ENCODE assay signal across 20 cellular contexts in genomic region chr7:44279286-44279685, GRCh38. TPM values are rescaled to one million over a fixed set of nuclear protein-coding genes. Genes with fewer than 3 reads are reported as not detected.
DNase-seq lines count a peak whose midpoint lies in the region; ATAC-seq, FAIRE-seq and TF ChIP-seq lines count a peak whose summit lies in the region.
"Had no signal": no experiment of that assay in that cellular context is flagged by ENCODE, and none has a peak within 500 bp of the region (broad histone marks: within the 10 kb centered on the region; RNA-seq: fewer than 3 reads in every experiment).

No MANE protein-coding gene starts in this region.

- no peak overlapping the region for H4K91ac ChIP-seq in trophoblast cell (ENCODE audit: low read depth, low read length)

- H3K4me3 ChIP-seq in WERI-Rb-1 (ENCODE audit: low read depth, low read length) (no peak overlapping the region), kidney (ENCODE audit: low read length in 2 of 2) (no peak overlapping the region), sigmoid colon (no peak overlapping the region), trophoblast cell (ENCODE audit: low read depth, low read length) (no peak overlapping the region)
- H3K4me3 ChIP-seq: body of pancreas, vagina had no signal

- H4K12ac ChIP-seq in trophoblast cell (ENCODE audit: low read depth, low read length) = no peak overlapping the region

- H2BK12ac ChIP-seq in trophoblast cell (ENCODE audit: low read length) = no peak overlapping the region

- H2BK5ac ChIP-seq in trophoblast cell (ENCODE audit: low read depth, low read length, poor library complexity) = no peak overlapping the region

- no peak overlapping the region for H3K14ac ChIP-seq in trophoblast cell (ENCODE audit: low read length)

- no peak overlapping the region for H3K4me2 ChIP-seq in trophoblast cell (ENCODE audit: low read length)

- POLR2A ChIA-PET in activated CD4-positive, alpha-beta memory T cell treated with anti-CD3 and anti-CD28 coated beads for 36 hours (lab: Charles Lee) = interaction anchor here (0.5 kb wide), 1 partner anchor 13 kb away, joined by 3 read pairs; no protein-coding TSS in a partner anchor
- POLR2A ChIA-PET in activated CD4-positive, alpha-beta memory T cell treated with anti-CD3 and anti-CD28 coated beads, Interleukin-2, amount 10 ng/mL, durations not matched to agents 7 days and 5 days (lab: Charles Lee) = no interaction called here

- no peak overlapping the region for H2BK120ac ChIP-seq in trophoblast cell (ENCODE audit: insufficient read depth, low read length, poor library complexity)

- H3K4me1 Mint-ChIP-seq in activated CD4-positive, alpha-beta memory T cell treated with anti-CD3 and anti-CD28 coated beads for 36 hours (ENCODE audit: low read depth) = no peaks in the 10 kb centered on the region
- no peaks in the 10 kb centered on the region for H3K4me1 Mint-ChIP-seq in activated CD4-positive, alpha-beta memory T cell treated with anti-CD3 and anti-CD28 coated beads, Interleukin-2, amount 10 ng/mL, durations not matched to agents 7 days and 5 days
- H3K4me1 Mint-ChIP-seq in activated CD4-positive, alpha-beta T cell treated with anti-CD3 and anti-CD28 coated beads, Interleukin-2, amount 10 ng/mL, durations not matched to agents 24 days and 14 days = no peaks in the 10 kb centered on the region
- H3K4me1 Mint-ChIP-seq: CD4-positive, alpha-beta memory T cell had no signal

- no peak overlapping the region for H3K9ac ChIP-seq in kidney (ENCODE audit: low read length in 2 of 2)
- H3K9ac ChIP-seq in trophoblast cell (ENCODE audit: low read length) = no peak overlapping the region

- H4K8ac ChIP-seq in trophoblast cell (ENCODE audit: low read depth, low read length) = no peak overlapping the region

- H3K23ac ChIP-seq in trophoblast cell (ENCODE audit: low read length) = no peak overlapping the region

- H3K36me3 ChIP-seq in WERI-Rb-1 (no peaks in the 10 kb centered on the region), kidney (ENCODE audit: control insufficient read depth in 1 of 2, insufficient read depth in 2 of 2, low read length in 2 of 2) (no peaks in the 10 kb centered on the region), sigmoid colon (no peaks in the 10 kb centered on the region), trophoblast cell (ENCODE audit: control insufficient read depth in 1 of 2, insufficient read depth in 2 of 2, low read length in 2 of 2) (no peaks in the 10 kb centered on the region)
- H3K36me3 ChIP-seq: neutrophil, vagina had no signal

- H3K36me3 Mint-ChIP-seq in activated CD4-positive, alpha-beta memory T cell treated with anti-CD3 and anti-CD28 coated beads for 36 hours = no peaks in the 10 kb centered on the region
- H3K36me3 Mint-ChIP-seq in activated CD4-positive, alpha-beta memory T cell treated with anti-CD3 and anti-CD28 coated beads, Interleukin-2, amount 10 ng/mL, durations not matched to agents 7 days and 5 days (ENCODE audit: low read depth) = no peaks in the 10 kb centered on the region
- H3K36me3 Mint-ChIP-seq in activated CD4-positive, alpha-beta T cell treated with anti-CD3 and anti-CD28 coated beads, Interleukin-2, amount 10 ng/mL, durations not matched to agents 24 days and 14 days (ENCODE audit: low read depth) = no peaks in the 10 kb centered on the region
- H3K36me3 Mint-ChIP-seq: CD4-positive, alpha-beta memory T cell; stimulated activated memory B cell treated with anti-CD40 and anti-IgM and Interleukin-4, amounts not matched to agents 10 μg/mL and 1 μg/mL and 100 μg/mL, for 72 hours had no signal

- peak; percentile 4 for DNase-seq in activated CD4-positive, alpha-beta memory T cell treated with anti-CD3 and anti-CD28 coated beads for 36 hours
- no peak for DNase-seq in activated CD4-positive, alpha-beta memory T cell treated with anti-CD3 and anti-CD28 coated beads, Interleukin-2, amount 10 ng/mL, durations not matched to agents 7 days and 5 days
- DNase-seq in WERI-Rb-1 (peak; percentile 4), kidney (peak; percentile 46), sigmoid colon (peak; percentile 46), trophoblast cell (no peak)
- DNase-seq in activated CD4-positive, alpha-beta T cell treated with anti-CD3 and anti-CD28 coated beads, Interleukin-2, amount 10 ng/mL, durations not matched to agents 24 days and 14 days = no peak
- DNase-seq: activated gamma-delta T cell treated with Interleukin-2 at 50 U/mL for 16 hours; CD4-positive, alpha-beta memory T cell; dermis blood vessel endothelial cell; midbrain; NCI-H1930; small intestine had no signal

- H2AK5ac ChIP-seq in trophoblast cell (ENCODE audit: low read length) = no peak overlapping the region

- H3K27ac ChIP-seq in WERI-Rb-1 = no peak overlapping the region
- no peak overlapping the region for H3K27ac ChIP-seq in kidney (ENCODE audit: low read depth in 2 of 2, low read length in 2 of 2)
- no peak overlapping the region for H3K27ac ChIP-seq in sigmoid colon
- H3K27ac ChIP-seq in trophoblast cell (ENCODE audit: low read depth, low read length) = no peak overlapping the region
- H3K27ac ChIP-seq: body of pancreas, neutrophil, vagina had no signal

- 83 to 87% methylated on average over 6 of the region's 6 CpGs for WGBS in sigmoid colon, 2 donors
- no CpG with 5 or more reads among the region's 6 CpGs for WGBS in trophoblast cell (ENCODE audit: extremely low coverage, insufficient coverage, insufficient read length)

- no peak overlapping the region for H3K27ac Mint-ChIP-seq in activated CD4-positive, alpha-beta memory T cell treated with anti-CD3 and anti-CD28 coated beads for 36 hours
- no peak overlapping the region for H3K27ac Mint-ChIP-seq in activated CD4-positive, alpha-beta memory T cell treated with anti-CD3 and anti-CD28 coated beads, Interleukin-2, amount 10 ng/mL, durations not matched to agents 7 days and 5 days
- no peak overlapping the region for H3K27ac Mint-ChIP-seq in activated CD4-positive, alpha-beta T cell treated with anti-CD3 and anti-CD28 coated beads, Interleukin-2, amount 10 ng/mL, durations not matched to agents 24 days and 14 days
- H3K27ac Mint-ChIP-seq: HFFc6; stimulated activated memory B cell treated with anti-CD40 and anti-IgM and Interleukin-4, amounts not matched to agents 10 μg/mL and 1 μg/mL and 100 μg/mL, for 72 hours had no signal

- no peaks in the 10 kb centered on the region for H3K79me1 ChIP-seq in trophoblast cell (ENCODE audit: low read length)

- H3K9me3 ChIP-seq in WERI-Rb-1 (ENCODE audit: severe bottlenecking) (no peaks in the 10 kb centered on the region), kidney (ENCODE audit: control insufficient read depth in 1 of 2, low read length in 2 of 2) (no peaks in the 10 kb centered on the region), sigmoid colon (no peaks in the 10 kb centered on the region), trophoblast cell (ENCODE audit: insufficient read depth, low read depth, low read length) (peaks cover 2% of the 10 kb centered on the region)
- H3K9me3 ChIP-seq: body of pancreas, neutrophil, vagina had no signal

- H2AFZ ChIP-seq in trophoblast cell (ENCODE audit: insufficient read depth, low read length, poor library complexity) = no peak overlapping the region

- H3K4me1 ChIP-seq in kidney (ENCODE audit: control insufficient read depth in 1 of 2, insufficient read depth in 1 of 2, low read depth in 1 of 2, low read length in 2 of 2) (no peaks in the 10 kb centered on the region), sigmoid colon (no peaks in the 10 kb centered on the region), trophoblast cell (ENCODE audit: control insufficient read depth in 1 of 2, insufficient read depth in 2 of 2, low read length in 2 of 2) (no peaks in the 10 kb centered on the region)
- H3K4me1 ChIP-seq: body of pancreas, vagina had no signal

- H3K79me2 ChIP-seq in trophoblast cell (ENCODE audit: control insufficient read depth, insufficient read depth, low read length, poor library complexity) = no peaks in the 10 kb centered on the region

- no peak for ATAC-seq in GM18868 (IDR thresholded peaks at IDR 0.05; ENCODE audit: unreplicated experiment)
- ATAC-seq: body of pancreas; esophagus mucosa; stimulated activated memory B cell treated with anti-CD40 and anti-IgM and Interleukin-4, amounts not matched to agents 10 μg/mL and 1 μg/mL and 100 μg/mL, for 72 hours had no signal

- TF ChIP-seq CTCF in WERI-Rb-1 (IDR thresholded peaks at IDR 0.05; ENCODE audit: low read depth, low read length) = no peak
- TF ChIP-seq CTCF in kidney (IDR thresholded peaks at IDR 0.05; ENCODE audit: borderline replicate concordance, extremely low read depth, insufficient read depth) = no peak
- no peak for TF ChIP-seq CTCF in sigmoid colon (IDR thresholded peaks at IDR 0.05)

- H3K18ac ChIP-seq in trophoblast cell (ENCODE audit: low read length) = no peak overlapping the region

- TF ChIP-seq POLR2A in sigmoid colon (IDR thresholded peaks at IDR 0.05) = no peak

- intact Hi-C loops in activated CD4-positive, alpha-beta memory T cell treated with anti-CD3 and anti-CD28 coated beads for 36 hours (cut with micrococcal nuclease) = no loop called here
- intact Hi-C loops in kidney (cut with DNase I) = no loop called here
- intact Hi-C loops in sigmoid colon (cut with DNase I) = no loop called here
- intact Hi-C loops in activated CD4-positive, alpha-beta T cell treated with anti-CD3 and anti-CD28 coated beads, Interleukin-2, amount 10 ng/mL, durations not matched to agents 24 days and 14 days (cut with micrococcal nuclease) = no loop called here

- H3K27me3 ChIP-seq in WERI-Rb-1 (ENCODE audit: insufficient read depth, low read depth, severe bottlenecking) (no peaks in the 10 kb centered on the region), sigmoid colon (peaks cover 0 to 11% (median 0%) of the 10 kb centered on the region in 3 donors), trophoblast cell (ENCODE audit: insufficient read depth, low read length) (no peaks in the 10 kb centered on the region)
- H3K27me3 ChIP-seq: body of pancreas, vagina had no signal

- CTCF ChIA-PET in activated CD4-positive, alpha-beta memory T cell treated with anti-CD3 and anti-CD28 coated beads for 36 hours (lab: Charles Lee) = interaction anchor here (2.5 kb wide), 1 partner anchor 38 kb away, joined by 6 read pairs; no protein-coding TSS in a partner anchor
- CTCF ChIA-PET in activated CD4-positive, alpha-beta memory T cell treated with anti-CD3 and anti-CD28 coated beads, Interleukin-2, amount 10 ng/mL, durations not matched to agents 7 days and 5 days (lab: Charles Lee) = no interaction called here

- FAIRE-seq in kidney (lab: Jason Lieb, UNC) = no peak
- FAIRE-seq: small intestine had no signal

- no peaks in the 10 kb centered on the region for H3K9me3 Mint-ChIP-seq in activated CD4-positive, alpha-beta memory T cell treated with anti-CD3 and anti-CD28 coated beads for 36 hours
- no peaks in the 10 kb centered on the region for H3K9me3 Mint-ChIP-seq in activated CD4-positive, alpha-beta memory T cell treated with anti-CD3 and anti-CD28 coated beads, Interleukin-2, amount 10 ng/mL, durations not matched to agents 7 days and 5 days
- H3K9me3 Mint-ChIP-seq in activated CD4-positive, alpha-beta T cell treated with anti-CD3 and anti-CD28 coated beads, Interleukin-2, amount 10 ng/mL, durations not matched to agents 24 days and 14 days = no peaks in the 10 kb centered on the region
- H3K9me3 Mint-ChIP-seq: CD4-positive, alpha-beta memory T cell; HFFc6; stimulated activated memory B cell treated with anti-CD40 and anti-IgM and Interleukin-4, amounts not matched to agents 10 μg/mL and 1 μg/mL and 100 μg/mL, for 72 hours had no signal

- no peak overlapping the region for H3K4me3 Mint-ChIP-seq in activated CD4-positive, alpha-beta memory T cell treated with anti-CD3 and anti-CD28 coated beads for 36 hours
- no peak overlapping the region for H3K4me3 Mint-ChIP-seq in activated CD4-positive, alpha-beta memory T cell treated with anti-CD3 and anti-CD28 coated beads, Interleukin-2, amount 10 ng/mL, durations not matched to agents 7 days and 5 days
- H3K4me3 Mint-ChIP-seq in activated CD4-positive, alpha-beta T cell treated with anti-CD3 and anti-CD28 coated beads, Interleukin-2, amount 10 ng/mL, durations not matched to agents 24 days and 14 days = no peak overlapping the region
- H3K4me3 Mint-ChIP-seq: CD4-positive, alpha-beta memory T cell; HFFc6; stimulated activated memory B cell treated with anti-CD40 and anti-IgM and Interleukin-4, amounts not matched to agents 10 μg/mL and 1 μg/mL and 100 μg/mL, for 72 hours had no signal

- no peaks in the 10 kb centered on the region for H3K27me3 Mint-ChIP-seq in activated CD4-positive, alpha-beta memory T cell treated with anti-CD3 and anti-CD28 coated beads for 36 hours
- no peaks in the 10 kb centered on the region for H3K27me3 Mint-ChIP-seq in activated CD4-positive, alpha-beta memory T cell treated with anti-CD3 and anti-CD28 coated beads, Interleukin-2, amount 10 ng/mL, durations not matched to agents 7 days and 5 days
- H3K27me3 Mint-ChIP-seq in activated CD4-positive, alpha-beta T cell treated with anti-CD3 and anti-CD28 coated beads, Interleukin-2, amount 10 ng/mL, durations not matched to agents 24 days and 14 days = peaks cover 2% of the 10 kb centered on the region
- H3K27me3 Mint-ChIP-seq: CD4-positive, alpha-beta memory T cell had no signal

- no peak overlapping the region for H3K4ac ChIP-seq in trophoblast cell (ENCODE audit: low read depth, low read length)

- TF ChIP-seq EP300 in sigmoid colon (IDR thresholded peaks at IDR 0.05) = no peak

RNA-seq across cellular contexts. Expression of gene CAMK2B, which starts 46.1 kb away (rescaled TPM):
- total RNA-seq in activated CD4-positive, alpha-beta memory T cell treated with anti-CD3 and anti-CD28 coated beads for 36 hours = under 1 TPM; 0.46 to 0.76 TPM
- under 1 TPM in 1 of 2 experiments, not detected in 1; 0.10 TPM for total RNA-seq in activated CD4-positive, alpha-beta memory T cell treated with anti-CD3 and anti-CD28 coated beads, Interleukin-2, amount 10 ng/mL, durations not matched to agents 7 days and 5 days
- total RNA-seq in kidney (1.1 TPM), sigmoid colon (1 to 10 TPM in 3 of 4 donors, under 1 TPM in 1; 0.83 to 3.2 (median 1.9) TPM)
- polyA plus RNA-seq in kidney (ENCODE audit: insufficient read depth, low read depth, low replicate concordance) (3.2 TPM), sigmoid colon (1 to 10 TPM in 1 of 3 donors, under 1 TPM in 1, not detected in 1; 0.23 to 1.2 TPM)
- 0.08 and 0.19 TPM in 2 replicates for polyA plus RNA-seq in trophoblast cell (2013)
- total RNA-seq in activated CD4-positive, alpha-beta T cell treated with anti-CD3 and anti-CD28 coated beads, Interleukin-2, amount 10 ng/mL, durations not matched to agents 24 days and 14 days = 1.3 and 1.6 TPM in 2 replicates
- total RNA-seq: CD4-positive, alpha-beta memory T cell had no signal
- polyA plus RNA-seq: CD4-positive, alpha-beta memory T cell had no signal

Comparison
In these comparisons a context has a peak if more than half of its experiments do, and no peak if none do; other contexts are left out.
1. DNase-seq: peak in activated CD4-positive, alpha-beta memory T cell treated with anti-CD3 and anti-CD28 coated beads for 36 hours (single experiment), WERI-Rb-1 (single experiment), kidney (single experiment) and sigmoid colon (single experiment); none in activated CD4-positive, alpha-beta memory T cell treated with anti-CD3 and anti-CD28 coated beads, Interleukin-2, amount 10 ng/mL, durations not matched to agents 7 days and 5 days (single experiment), trophoblast cell (0 of 2) and activated CD4-positive, alpha-beta T cell treated with anti-CD3 and anti-CD28 coated beads, Interleukin-2, amount 10 ng/mL, durations not matched to agents 24 days and 14 days (single experiment).